10 cellular contexts compared by ENCODE assay signal in the genomic region with DNA sequence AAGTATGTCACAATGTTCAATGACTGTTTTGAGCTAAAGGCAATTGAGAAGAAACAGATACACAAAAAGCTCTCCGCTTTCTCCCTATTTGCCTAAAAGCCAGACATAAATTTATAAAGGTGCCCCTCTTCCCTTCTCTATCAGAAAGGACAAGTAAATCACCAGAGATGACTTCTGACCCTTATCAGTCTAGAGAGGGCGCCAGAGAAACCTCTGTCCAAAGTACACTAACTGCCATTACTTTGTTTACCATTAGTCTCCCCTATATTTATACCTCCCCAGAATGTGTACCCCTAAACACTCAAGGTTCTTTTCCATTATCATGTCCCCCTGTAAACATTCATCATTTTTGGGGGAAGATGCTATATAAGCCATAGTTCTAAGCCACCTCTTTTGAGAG. TPM values are rescaled to one million over a fixed set of nuclear protein-coding genes. Genes with fewer than 3 reads are reported as not detected.
A peak's percentile ranks its signal among the peaks of the same experiment; 100 is the strongest.
DNase-seq lines count a peak whose midpoint lies in the region; ATAC-seq, FAIRE-seq and TF ChIP-seq lines count a peak whose summit lies in the region.
"Had no signal": no experiment of that assay in that cellular context is flagged by ENCODE, and none has a peak within 500 bp of the region (broad histone marks: within the 10 kb centered on the region; RNA-seq: fewer than 3 reads in every experiment).

No MANE protein-coding gene starts in this region.

- H3K4me1 ChIP-seq in DOHH2 (ENCODE audit: control insufficient read depth, low read length): peaks cover 8% of the 10 kb centered on the region

- ATAC-seq in GM19395 (IDR thresholded peaks at IDR 0.05; ENCODE audit: unreplicated experiment): peak; percentile 60

- H3K27me3 ChIP-seq in DOHH2 (ENCODE audit: control insufficient read depth, low read length): no peaks in the 10 kb centered on the region

- DNase-seq in epithelial cell of proximal tubule (ENCODE audit: low read depth) (no peak), amygdala (lab: John Stamatoyannopoulos, UW) (no peak), NCI-H748 treated with DMSO at 0.1 percent for 48 hours (lab: John Stamatoyannopoulos, UW) (no peak), DMS153 (lab: John Stamatoyannopoulos, UW) (no peak), HTR-8/SVneo (ENCODE audit: insufficient read length, low spot score) (no peak)
- DNase-seq: activated CD8-positive, alpha-beta memory T cell treated with anti-CD3 and anti-CD28 coated beads, Interleukin-2, amount 50 U/mL, for 4 hours; GM23248 had no signal

- H3K9me3 ChIP-seq in DOHH2 (ENCODE audit: control insufficient read depth, insufficient read depth, low read length): no peaks in the 10 kb centered on the region

- H3F3A ChIP-seq in DOHH2 (ENCODE audit: control insufficient read depth, insufficient read depth): no peaks in the 10 kb centered on the region

- no peaks in the 10 kb centered on the region for H3K9me2 ChIP-seq in DOHH2 (replicated peaks; ENCODE audit: control insufficient read depth, low read length)

- TF ChIP-seq CTCF in DOHH2 (IDR thresholded peaks at IDR 0.05; ENCODE audit: low read depth, low read length, poor library complexity, severe bottlenecking) (peak; percentile 72), LNCAP (IDR thresholded peaks at IDR 0.05) (peak; percentile 24; the same call in 1 of the 2 replicates), epithelial cell of proximal tubule (conservative IDR thresholded peaks at IDR 0.05; ENCODE audit: low read depth, low read length) (peak; percentile 48)

- H3K27ac ChIP-seq in DOHH2 (ENCODE audit: low read depth, low read length): no peak overlapping the region
- H3K27ac ChIP-seq: GM23248 had no signal

- H3K4me3 ChIP-seq in DOHH2 (ENCODE audit: low read length) (no peak overlapping the region), epithelial cell of proximal tubule (ENCODE audit: low read depth, low read length) (no peak overlapping the region)
- H3K4me3 ChIP-seq: GM23248 had no signal

- no peak for FAIRE-seq in HTR-8/SVneo (lab: Jason Lieb, UNC)

- no peaks in the 10 kb centered on the region; the same call in 1 of the 2 replicates for H4K20me1 ChIP-seq in DOHH2 (ENCODE audit: control insufficient read depth, insufficient read depth, low read depth, low read length)

- H3K79me2 ChIP-seq in DOHH2 (ENCODE audit: control insufficient read depth, low read length): no peaks in the 10 kb centered on the region

- H3K36me3 ChIP-seq in DOHH2 (ENCODE audit: control insufficient read depth, low read length): no peaks in the 10 kb centered on the region

- H3K4me2 ChIP-seq in DOHH2 (ENCODE audit: low read length): no peak overlapping the region

RNA-seq across cellular contexts. Expression of a gene that starts 49.3 kb away (rescaled TPM):
- 1.2 and 2.2 TPM in 2 replicates for total RNA-seq in epithelial cell of proximal tubule
